ENCODE assay signal across 22 cellular contexts in the genomic region with DNA sequence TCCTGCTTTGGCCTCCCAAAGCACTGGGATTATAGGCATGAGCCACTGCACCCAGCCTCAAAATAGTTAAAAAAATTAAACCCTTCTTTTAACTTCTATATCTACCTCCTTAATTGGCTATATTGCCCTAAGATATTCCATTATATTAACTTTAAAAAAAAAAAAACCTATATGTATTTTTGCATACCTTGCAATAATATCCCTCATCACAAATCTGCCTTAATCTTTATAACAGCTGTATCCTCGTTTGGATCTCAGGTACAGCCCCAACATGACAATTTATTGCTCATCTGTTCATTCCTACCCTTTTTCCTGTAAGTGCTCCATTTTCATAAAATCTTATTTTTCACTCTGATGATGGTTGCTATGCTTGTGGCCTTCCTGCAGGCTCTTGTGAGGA. TPM values are rescaled to one million over a fixed set of nuclear protein-coding genes. Genes with fewer than 3 reads are reported as not detected.
DNase-seq lines count a peak whose midpoint lies in the region; ATAC-seq, FAIRE-seq and TF ChIP-seq lines count a peak whose summit lies in the region.
"Had no signal": no experiment of that assay in that cellular context is flagged by ENCODE, and none has a peak within 500 bp of the region (broad histone marks: within the 10 kb centered on the region; RNA-seq: fewer than 3 reads in every experiment).

No MANE protein-coding gene starts in this region.

- H3K36me3 Mint-ChIP-seq in activated CD4-positive, alpha-beta T cell treated with anti-CD3 and anti-CD28 coated beads, Interleukin-2, amount 10 ng/mL, durations not matched to agents 24 days and 14 days (ENCODE audit: low read depth), result peaks cover 56% of the 10 kb centered on the region

- CTCF ChIA-PET in HepG2 (lab: Yijun Ruan, JAX; ENCODE audit: low intra/inter-chr PET ratio, low total read pairs), result no interaction called here
- CTCF ChIA-PET in K562 (lab: Yijun Ruan, JAX; ENCODE audit: low intra/inter-chr PET ratio), result interaction anchor here (1.8 kb wide), 1 partner anchor 144 kb away, joined by 6 read pairs; no protein-coding TSS in a partner anchor

- DNase-seq in activated CD4-positive, alpha-beta T cell treated with anti-CD3 and anti-CD28 coated beads, Interleukin-2, amount 10 ng/mL, durations not matched to agents 24 days and 14 days, result no peak
- DNase-seq in activated CD4-positive, alpha-beta T cell treated with anti-CD3 and anti-CD28 coated beads, Interleukin-2, amount 50 U/mL, for 4 hours, result no peak
- DNase-seq in HepG2 (ENCODE audit: low spot score) (no peak), right lobe of liver (no peak), K562 (ENCODE audit: extremely low read depth in 1 of 4, low spot score in 3 of 4) (no peak), NCI-H2171 (lab: John Stamatoyannopoulos, UW) (no peak), glomerular visceral epithelial cell (ENCODE audit: extremely low spot score) (no peak), NCI-H510A treated with DMSO at 0.1 percent for 48 hours (lab: John Stamatoyannopoulos, UW) (no peak)
- DNase-seq: GF-D8, NCI-H1417 treated with DMSO at 0.1 percent for 48 hours, NCI-H2029, NCI-H2171 treated with DMSO at 0.1 percent for 48 hours, NCI-H446 treated with DMSO at 0.1 percent for 48 hours, NCI-H748 treated with DMSO at 0.1 percent for 48 hours had no signal

- H4K20me1 ChIP-seq in HepG2 (ENCODE audit: insufficient read depth, low read length) (no peaks in the 10 kb centered on the region), K562 (replicated peaks; ENCODE audit: control insufficient read depth, insufficient read depth, low read length) (no peaks in the 10 kb centered on the region)

- intact Hi-C loops in activated CD4-positive, alpha-beta T cell treated with anti-CD3 and anti-CD28 coated beads, Interleukin-2, amount 10 ng/mL, durations not matched to agents 24 days and 14 days (cut with micrococcal nuclease), result loop anchor here (2.0 kb wide), 1 partner anchor 15 kb away; no protein-coding TSS in a partner anchor
- intact Hi-C loops in HepG2 (cut with micrococcal nuclease; ENCODE audit: unreplicated experiment) (no loop called here), right lobe of liver (cut with DNase I) (no loop called here), K562 (cut with micrococcal nuclease) (no loop called here)

- in situ Hi-C loops in HepG2 (cut with HindIII; ENCODE audit: extremely low pct_ligation_motif_present, low pct_unique_long_range_greater_than_20kb), result no loop called here
- in situ Hi-C loops in K562 (cut with MboI), result no loop called here

- BruUV-seq in HepG2 (replicated peaks; lab: Mats Ljungman, UMichigan) (no TSS peak), K562 (replicated peaks; lab: Mats Ljungman, UMichigan) (no TSS peak)

- no peak for ATAC-seq in HepG2
- ATAC-seq in right lobe of liver, result no peak
- ATAC-seq in K562, result no peak

- no peak overlapping the region for H2AFZ ChIP-seq in HepG2 (ENCODE audit: low read length)
- H2AFZ ChIP-seq in K562 (ENCODE audit: low read depth, low read length), result no peak overlapping the region
- H2AFZ ChIP-seq: GM23338 had no signal

- no peak overlapping the region for H3K27ac ChIP-seq in HepG2 (ENCODE audit: extremely low read length, insufficient read depth, low read length)
- no peak overlapping the region for H3K27ac ChIP-seq in right lobe of liver
- H3K27ac ChIP-seq in K562 (ENCODE audit: extremely low read depth, low read depth, low read length), result no peak overlapping the region
- H3K27ac ChIP-seq: BLaER1, HL-60 had no signal

- H3K4me3 ChIP-seq in HepG2 (replicated peaks in 1 of 3; ENCODE audit: insufficient read depth in 1 of 3, low read depth in 2 of 3, low read length in 3 of 3), result no peak overlapping the region
- H3K4me3 ChIP-seq in right lobe of liver, result no peak overlapping the region
- no peak overlapping the region for H3K4me3 ChIP-seq in K562
- H3K4me3 ChIP-seq: BLaER1, GM23338 had no signal

- peaks cover 34% of the 10 kb centered on the region for H3K4me1 Mint-ChIP-seq in activated CD4-positive, alpha-beta T cell treated with anti-CD3 and anti-CD28 coated beads, Interleukin-2, amount 10 ng/mL, durations not matched to agents 24 days and 14 days
- H3K4me1 Mint-ChIP-seq: GM23338 had no signal

- no peak for TF ChIP-seq CTCF in HepG2 (CRISPR knock-in tag; IDR thresholded peaks at IDR 0.05)
- no peak for TF ChIP-seq CTCF in right lobe of liver (IDR thresholded peaks at IDR 0.05)
- TF ChIP-seq CTCF in K562 (IDR thresholded peaks at IDR 0.05 in 2 of 3, conservative IDR thresholded peaks at IDR 0.05 in 1 of 3; ENCODE audit: insufficient read depth in 2 of 3, low read depth in 1 of 3, low read length in 3 of 3), result no peak

- TF ChIP-seq POLR2A in HepG2 (IDR thresholded peaks at IDR 0.05; ENCODE audit: insufficient read depth in 1 of 2, low read depth in 2 of 2, low read length in 2 of 2), result no peak
- no peak for TF ChIP-seq POLR2A in right lobe of liver (IDR thresholded peaks at IDR 0.05)
- no peak for TF ChIP-seq POLR2A in K562 (conservative IDR thresholded peaks at IDR 0.05)

- H3K27me3 Mint-ChIP-seq in activated CD4-positive, alpha-beta T cell treated with anti-CD3 and anti-CD28 coated beads, Interleukin-2, amount 10 ng/mL, durations not matched to agents 24 days and 14 days, result no peaks in the 10 kb centered on the region

- no peaks in the 10 kb centered on the region for H3K79me2 ChIP-seq in HepG2 (ENCODE audit: insufficient read depth, low read length)
- H3K79me2 ChIP-seq in K562 (ENCODE audit: control insufficient read depth, insufficient read depth, low read length), result no peaks in the 10 kb centered on the region

- FAIRE-seq in HepG2 (lab: Jason Lieb, UNC) (no peak), K562 (lab: Jason Lieb, UNC) (no peak)
- FAIRE-seq: GM12891, HTR-8/SVneo had no signal

- no peaks in the 10 kb centered on the region for H3K27me3 ChIP-seq in HepG2 (ENCODE audit: control insufficient read depth in 1 of 2, insufficient read depth in 2 of 2, low read length in 2 of 2)
- H3K27me3 ChIP-seq in right lobe of liver, result no peaks in the 10 kb centered on the region
- no peaks in the 10 kb centered on the region for H3K27me3 ChIP-seq in K562 (ENCODE audit: control insufficient read depth in 2 of 2, insufficient read depth in 2 of 2, low read length in 2 of 2)
- H3K27me3 ChIP-seq: BLaER1 had no signal

- WGBS in HepG2 (ENCODE audit: low lambda C conversion rate), result 66% methylated on average over 1 of the region's 1 CpG
- 29% methylated on average over 1 of the region's 1 CpG for WGBS in right lobe of liver (ENCODE audit: insufficient coverage, low coverage, low lambda C conversion rate, missing lambda C conversion rate)
- WGBS in K562 (ENCODE audit: insufficient coverage, low coverage, missing lambda C conversion rate), result 33% methylated on average over 1 of the region's 1 CpG

- no peak overlapping the region for H3K4me3 Mint-ChIP-seq in activated CD4-positive, alpha-beta T cell treated with anti-CD3 and anti-CD28 coated beads, Interleukin-2, amount 10 ng/mL, durations not matched to agents 24 days and 14 days
- H3K4me3 Mint-ChIP-seq: GM23338 had no signal

- H3K9me3 ChIP-seq in HepG2 (ENCODE audit: low read length), result no peaks in the 10 kb centered on the region
- H3K9me3 ChIP-seq in right lobe of liver, result no peaks in the 10 kb centered on the region
- H3K9me3 ChIP-seq in K562 (replicated peaks; ENCODE audit: control insufficient read depth, insufficient read depth, low read depth, low read length), result no peaks in the 10 kb centered on the region
- H3K9me3 ChIP-seq: BLaER1 had no signal

- TF ChIP-seq EP300 in HepG2 (IDR thresholded peaks at IDR 0.05; ENCODE audit: low read depth in 2 of 2, low read length in 2 of 2) (no peak), HepG2 (CRISPR knock-in tag; IDR thresholded peaks at IDR 0.05; ENCODE audit: borderline replicate concordance) (no peak), K562 (IDR thresholded peaks at IDR 0.05; ENCODE audit: low read length) (no peak)

- POLR2A ChIA-PET in HepG2 (lab: Yijun Ruan, JAX), result interaction anchor here (0.9 to 1.2 kb wide), 3 partner anchors 9 to 110 kb away, joined by 3 to 4 read pairs (median 3); partner anchors contain the start of gene RNF14
- POLR2A ChIA-PET in K562 (lab: Yijun Ruan, JAX), result interaction anchor here (0.6 to 1.2 kb wide), 5 partner anchors 10 to 115 kb away, joined by 3 read pairs; no protein-coding TSS in a partner anchor

- H3K9ac ChIP-seq in HepG2 (ENCODE audit: insufficient read depth, low read depth, low read length), result no peak overlapping the region
- no peak overlapping the region for H3K9ac ChIP-seq in K562 (ENCODE audit: insufficient read depth in 1 of 2, low read depth in 2 of 2, low read length in 2 of 2)
- H3K9ac ChIP-seq: BLaER1 had no signal

- TF ChIP-seq RAD21 in HepG2 (CRISPR knock-in tag; IDR thresholded peaks at IDR 0.05) (no peak), K562 (CRISPR knock-in tag; conservative IDR thresholded peaks at IDR 0.05 in 1 of 2, IDR thresholded peaks at IDR 0.05 in 1 of 2) (no peak)

- peaks cover 11% of the 10 kb centered on the region for H3K4me1 ChIP-seq in HepG2 (ENCODE audit: insufficient read depth, low read length)
- H3K4me1 ChIP-seq in right lobe of liver, result peaks cover 0 to 15% (median 0%) of the 10 kb centered on the region in 4 donors
- no peaks in the 10 kb centered on the region for H3K4me1 ChIP-seq in K562 (replicated peaks in 1 of 2; ENCODE audit: control insufficient read depth in 2 of 2, insufficient read depth in 2 of 2, low read length in 2 of 2)

- H3K9me1 ChIP-seq in K562 (ENCODE audit: control insufficient read depth, insufficient read depth, low read length), result no peaks in the 10 kb centered on the region

- peaks cover 10 to 38% of the 10 kb centered on the region in 2 experiments for H3K36me3 ChIP-seq in HepG2 (replicated peaks in 1 of 2; ENCODE audit: control insufficient read depth in 1 of 2, insufficient read depth in 2 of 2, low read length in 2 of 2)
- H3K36me3 ChIP-seq in right lobe of liver, result peaks cover 0 to 43% (median 8%) of the 10 kb centered on the region in 4 donors
- peaks cover 72% of the 10 kb centered on the region for H3K36me3 ChIP-seq in K562 (ENCODE audit: control insufficient read depth, insufficient read depth, low read length)

- no peak overlapping the region for H3K4me2 ChIP-seq in HepG2 (ENCODE audit: low read depth, low read length)
- H3K4me2 ChIP-seq in K562 (ENCODE audit: insufficient read depth, low read length), result no peak overlapping the region
- H3K4me2 ChIP-seq: GM23338 had no signal

- H3K9me3 Mint-ChIP-seq in activated CD4-positive, alpha-beta T cell treated with anti-CD3 and anti-CD28 coated beads, Interleukin-2, amount 10 ng/mL, durations not matched to agents 24 days and 14 days, result no peaks in the 10 kb centered on the region

- H3K27ac Mint-ChIP-seq in activated CD4-positive, alpha-beta T cell treated with anti-CD3 and anti-CD28 coated beads, Interleukin-2, amount 10 ng/mL, durations not matched to agents 24 days and 14 days, result peak overlapping the region; percentile 90
- H3K27ac Mint-ChIP-seq: GM23338 had no signal

RNA-seq across cellular contexts. Expression of gene GNPDA1, which starts 12.7 kb away (rescaled TPM):
- 108 and 114 TPM in 2 replicates for total RNA-seq in activated CD4-positive, alpha-beta T cell treated with anti-CD3 and anti-CD28 coated beads, Interleukin-2, amount 10 ng/mL, durations not matched to agents 24 days and 14 days
- total RNA-seq in HepG2 (2016; rRNA removed; fragmentation: Illumina TruSeq; extraction: Trizol) (54.1 and 74.9 TPM in 2 replicates), right lobe of liver (10 to 100 TPM in 4 of 6 experiments, 1 to 10 TPM in 2; 6.3 to 22.1 (median 14.9) TPM), K562 (2014; rRNA removed) (26.4 and 35.6 TPM in 2 replicates), K562 (2014; rRNA removed; fragmentation: Illumina TruSeq; extraction: Trizol) (50.2 and 52.2 TPM in 2 replicates), K562 (2015; rRNA removed; fragmentation: Illumina TruSeq; extraction: Trizol) (52.2 and 55.2 TPM in 2 replicates), K562 (2021) (36.6 and 40.2 TPM in 2 replicates)
- total RNA-seq in HepG2 (2016; cell fraction: cytosol; rRNA removed; fragmentation: Illumina TruSeq; extraction: Trizol; ENCODE audit: low read depth), result 12.0 TPM in 2 replicates
- total RNA-seq in HepG2 (2016; cell fraction: insoluble cytoplasmic fraction; rRNA removed; fragmentation: Illumina TruSeq; extraction: Trizol), result 54.7 and 81.4 TPM in 2 replicates
- total RNA-seq in HepG2 (2016; cell fraction: membrane; rRNA removed; fragmentation: Illumina TruSeq; extraction: Trizol), result 35.9 and 36.6 TPM in 2 replicates
- total RNA-seq in HepG2 (2016; cell fraction: nucleus; rRNA removed; fragmentation: Illumina TruSeq; extraction: Trizol), result 23.2 and 24.6 TPM in 2 replicates
- polyA plus RNA-seq in HepG2 (2011; rRNA removed) (6.0 and 6.1 TPM in 2 replicates), K562 (2011; rRNA removed) (11.6 and 14.1 TPM in 2 replicates), K562 (2014; fragmentation: Illumina TruSeq; extraction: Trizol) (46.2 and 64.1 TPM in 2 replicates), K562 (2014; fragmentation: Nextera tagmentation; extraction: Ambion mirVana) (100 to 1,000 TPM; 119 to 145 TPM), K562 (2014; rRNA removed) (33.7 and 34.6 TPM in 2 replicates)
- 9.3 and 10.6 TPM in 2 replicates for polyA plus RNA-seq in HepG2 (2011; cell fraction: cytosol; rRNA removed)
- 10.6 and 11.6 TPM in 2 replicates for polyA plus RNA-seq in HepG2 (2011; cell fraction: nucleus; rRNA removed)
- polyA plus RNA-seq in HepG2 (2012), result 23.3 and 24.2 TPM in 2 replicates
- polyA plus RNA-seq in HepG2 (2016; cell fraction: cytosol; fragmentation: Illumina TruSeq; extraction: Trizol; ENCODE audit: low read depth), result 11.3 and 13.9 TPM in 2 replicates
- 76.4 and 81.8 TPM in 2 replicates for polyA plus RNA-seq in HepG2 (2016; cell fraction: insoluble cytoplasmic fraction; fragmentation: Illumina TruSeq; extraction: Trizol; ENCODE audit: low read depth)
- polyA plus RNA-seq in HepG2 (2016; cell fraction: membrane; fragmentation: Illumina TruSeq; extraction: Trizol; ENCODE audit: low read depth), result 25.0 and 27.1 TPM in 2 replicates
- 37.8 and 39.9 TPM in 2 replicates for polyA plus RNA-seq in HepG2 (2016; cell fraction: nucleus; fragmentation: Illumina TruSeq; extraction: Trizol; ENCODE audit: insufficient read depth, low read depth)
- polyA minus RNA-seq in HepG2 (2011; rRNA and poly(A)+ RNA removed; ENCODE audit: low replicate concordance), result 8.0 and 21.3 TPM in 2 replicates
- 8.3 and 13.9 TPM in 2 replicates for polyA minus RNA-seq in HepG2 (2011; cell fraction: cytosol; rRNA and poly(A)+ RNA removed)
- 9.8 and 11.8 TPM in 2 replicates for polyA minus RNA-seq in HepG2 (2011; cell fraction: nucleus; rRNA and poly(A)+ RNA removed)
- total RNA-seq in K562 (2011; cell fraction: chromatin; rRNA removed; ENCODE audit: low replicate concordance), result 19.7 and 24.1 TPM in 2 replicates
- 17.4 and 22.8 TPM in 2 replicates for total RNA-seq in K562 (2011; cell fraction: nucleolus; rRNA removed)
- total RNA-seq in K562 (2011; cell fraction: nucleoplasm; rRNA removed), result 17.6 and 18.1 TPM in 2 replicates
- 15.5 and 20.6 TPM in 2 replicates for polyA plus RNA-seq in K562 (2011; cell fraction: cytosol; rRNA removed)
- 20.8 and 22.1 TPM in 2 replicates for polyA plus RNA-seq in K562 (2011; cell fraction: nucleus; rRNA removed)
- polyA plus RNA-seq in K562 (2012), result 42.3 and 44.7 TPM in 2 replicates
- 12.1 and 17.0 TPM in 2 replicates for polyA minus RNA-seq in K562 (2011; rRNA and poly(A)+ RNA removed)
- 13.9 and 18.3 TPM in 2 replicates for polyA minus RNA-seq in K562 (2011; cell fraction: cytosol; rRNA and poly(A)+ RNA removed)
- 11.1 and 11.6 TPM in 2 replicates for polyA minus RNA-seq in K562 (2011; cell fraction: nucleus; rRNA and poly(A)+ RNA removed)

RNA-seq across cellular contexts. Expression of gene RNF14, which starts 31.3 kb away (rescaled TPM):
- 28.8 and 32.2 TPM in 2 replicates for total RNA-seq in activated CD4-positive, alpha-beta T cell treated with anti-CD3 and anti-CD28 coated beads, Interleukin-2, amount 10 ng/mL, durations not matched to agents 24 days and 14 days
- total RNA-seq in HepG2 (2016; rRNA removed; fragmentation: Illumina TruSeq; extraction: Trizol), result 28.1 and 42.4 TPM in 2 replicates
- 7.6 TPM in 2 replicates for total RNA-seq in HepG2 (2016; cell fraction: cytosol; rRNA removed; fragmentation: Illumina TruSeq; extraction: Trizol; ENCODE audit: low read depth)
- total RNA-seq in HepG2 (2016; cell fraction: insoluble cytoplasmic fraction; rRNA removed; fragmentation: Illumina TruSeq; extraction: Trizol), result 29.9 and 40.7 TPM in 2 replicates
- total RNA-seq in HepG2 (2016; cell fraction: membrane; rRNA removed; fragmentation: Illumina TruSeq; extraction: Trizol), result 23.1 and 23.3 TPM in 2 replicates
- 16.1 and 19.9 TPM in 2 replicates for total RNA-seq in HepG2 (2016; cell fraction: nucleus; rRNA removed; fragmentation: Illumina TruSeq; extraction: Trizol)
- polyA plus RNA-seq in HepG2 (2011; rRNA removed), result 11.0 and 11.3 TPM in 2 replicates
- 6.2 and 9.3 TPM in 2 replicates for polyA plus RNA-seq in HepG2 (2011; cell fraction: cytosol; rRNA removed)
- polyA plus RNA-seq in HepG2 (2011; cell fraction: nucleus; rRNA removed), result 5.6 and 8.1 TPM in 2 replicates
- polyA plus RNA-seq in HepG2 (2012), result 13.0 and 15.4 TPM in 2 replicates
- polyA plus RNA-seq in HepG2 (2016; cell fraction: cytosol; fragmentation: Illumina TruSeq; extraction: Trizol; ENCODE audit: low read depth), result 5.0 and 7.5 TPM in 2 replicates
- 23.5 and 26.8 TPM in 2 replicates for polyA plus RNA-seq in HepG2 (2016; cell fraction: insoluble cytoplasmic fraction; fragmentation: Illumina TruSeq; extraction: Trizol; ENCODE audit: low read depth)
- 11.6 and 11.8 TPM in 2 replicates for polyA plus RNA-seq in HepG2 (2016; cell fraction: membrane; fragmentation: Illumina TruSeq; extraction: Trizol; ENCODE audit: low read depth)
- 9.6 and 13.2 TPM in 2 replicates for polyA plus RNA-seq in HepG2 (2016; cell fraction: nucleus; fragmentation: Illumina TruSeq; extraction: Trizol; ENCODE audit: insufficient read depth, low read depth)
- polyA minus RNA-seq in HepG2 (2011; rRNA and poly(A)+ RNA removed; ENCODE audit: low replicate concordance), result 16.9 and 18.8 TPM in 2 replicates
- polyA minus RNA-seq in HepG2 (2011; cell fraction: cytosol; rRNA and poly(A)+ RNA removed), result 8.3 and 10.7 TPM in 2 replicates
- 10.7 and 13.6 TPM in 2 replicates for polyA minus RNA-seq in HepG2 (2011; cell fraction: nucleus; rRNA and poly(A)+ RNA removed)
- 10 to 100 TPM; 34.8 to 54.8 (median 41.8) TPM for total RNA-seq in right lobe of liver
- total RNA-seq in K562 (2011; cell fraction: chromatin; rRNA removed; ENCODE audit: low replicate concordance), result 48.4 and 50.0 TPM in 2 replicates
- 25.0 and 27.0 TPM in 2 replicates for total RNA-seq in K562 (2011; cell fraction: nucleolus; rRNA removed)
- 37.1 and 41.4 TPM in 2 replicates for total RNA-seq in K562 (2011; cell fraction: nucleoplasm; rRNA removed)
- total RNA-seq in K562 (2014; rRNA removed), result 36.3 and 49.4 TPM in 2 replicates
- total RNA-seq in K562 (2014; rRNA removed; fragmentation: Illumina TruSeq; extraction: Trizol), result 96.0 and 113 TPM in 2 replicates
- 63.5 and 65.7 TPM in 2 replicates for total RNA-seq in K562 (2015; rRNA removed; fragmentation: Illumina TruSeq; extraction: Trizol)
- 71.5 and 72.9 TPM in 2 replicates for total RNA-seq in K562 (2021)
- 40.2 and 75.1 TPM in 2 replicates for polyA plus RNA-seq in K562 (2011; rRNA removed)
- polyA plus RNA-seq in K562 (2011; cell fraction: cytosol; rRNA removed), result 27.5 and 29.4 TPM in 2 replicates
- 31.7 and 39.3 TPM in 2 replicates for polyA plus RNA-seq in K562 (2011; cell fraction: nucleus; rRNA removed)
- polyA plus RNA-seq in K562 (2012), result 71.4 and 72.1 TPM in 2 replicates
- 91.6 and 94.7 TPM in 2 replicates for polyA plus RNA-seq in K562 (2014; fragmentation: Illumina TruSeq; extraction: Trizol)
- polyA plus RNA-seq in K562 (2014; fragmentation: Nextera tagmentation; extraction: Ambion mirVana), result 100 to 1,000 TPM; 100 to 140 TPM
- 38.1 and 41.4 TPM in 2 replicates for polyA plus RNA-seq in K562 (2014; rRNA removed)
- polyA minus RNA-seq in K562 (2011; rRNA and poly(A)+ RNA removed), result 49.8 and 68.3 TPM in 2 replicates
- 27.7 and 44.4 TPM in 2 replicates for polyA minus RNA-seq in K562 (2011; cell fraction: cytosol; rRNA and poly(A)+ RNA removed)
- 20.3 and 28.5 TPM in 2 replicates for polyA minus RNA-seq in K562 (2011; cell fraction: nucleus; rRNA and poly(A)+ RNA removed)

RNA-seq across cellular contexts. Expression of gene PCDH12, which starts 42.2 kb away (rescaled TPM):
- total RNA-seq in activated CD4-positive, alpha-beta T cell treated with anti-CD3 and anti-CD28 coated beads, Interleukin-2, amount 10 ng/mL, durations not matched to agents 24 days and 14 days, result 1.8 and 2.2 TPM in 2 replicates
- total RNA-seq in HepG2 (2016; rRNA removed; fragmentation: Illumina TruSeq; extraction: Trizol) (not detected in 2 replicates), right lobe of liver (1 to 10 TPM; 1.5 to 4.4 (median 1.9) TPM), K562 (2014; rRNA removed) (0.04 TPM in 1 of 2 replicates, not detected in the other), K562 (2014; rRNA removed; fragmentation: Illumina TruSeq; extraction: Trizol) (0.03 TPM in 1 of 2 replicates, not detected in the other), K562 (2015; rRNA removed; fragmentation: Illumina TruSeq; extraction: Trizol) (not detected in 2 replicates), K562 (2021) (0.04 TPM in 1 of 2 replicates, not detected in the other)
- not detected in 2 replicates for total RNA-seq in HepG2 (2016; cell fraction: cytosol; rRNA removed; fragmentation: Illumina TruSeq; extraction: Trizol; ENCODE audit: low read depth)
- not detected in 2 replicates for total RNA-seq in HepG2 (2016; cell fraction: insoluble cytoplasmic fraction; rRNA removed; fragmentation: Illumina TruSeq; extraction: Trizol)
- total RNA-seq in HepG2 (2016; cell fraction: membrane; rRNA removed; fragmentation: Illumina TruSeq; extraction: Trizol), result not detected in 2 replicates
- not detected in 2 replicates for total RNA-seq in HepG2 (2016; cell fraction: nucleus; rRNA removed; fragmentation: Illumina TruSeq; extraction: Trizol)
- polyA plus RNA-seq in HepG2 (2011; rRNA removed) (not detected in 2 replicates), K562 (2011; rRNA removed) (not detected in 2 replicates), K562 (2014; fragmentation: Illumina TruSeq; extraction: Trizol) (0.01 and 0.03 TPM in 2 replicates), K562 (2014; fragmentation: Nextera tagmentation; extraction: Ambion mirVana) (under 1 TPM; 0.01 TPM), K562 (2014; rRNA removed) (0.01 TPM in 1 of 2 replicates, not detected in the other)
- polyA plus RNA-seq in HepG2 (2011; cell fraction: cytosol; rRNA removed), result not detected in 2 replicates
- not detected in 2 replicates for polyA plus RNA-seq in HepG2 (2011; cell fraction: nucleus; rRNA removed)
- polyA plus RNA-seq in HepG2 (2012), result 0.13 and 0.25 TPM in 2 replicates
- polyA plus RNA-seq in HepG2 (2016; cell fraction: cytosol; fragmentation: Illumina TruSeq; extraction: Trizol; ENCODE audit: low read depth), result not detected in 2 replicates
- not detected in 2 replicates for polyA plus RNA-seq in HepG2 (2016; cell fraction: insoluble cytoplasmic fraction; fragmentation: Illumina TruSeq; extraction: Trizol; ENCODE audit: low read depth)
- not detected in 2 replicates for polyA plus RNA-seq in HepG2 (2016; cell fraction: membrane; fragmentation: Illumina TruSeq; extraction: Trizol; ENCODE audit: low read depth)
- polyA plus RNA-seq in HepG2 (2016; cell fraction: nucleus; fragmentation: Illumina TruSeq; extraction: Trizol; ENCODE audit: insufficient read depth, low read depth), result not detected in 2 replicates
- 0.33 TPM in 1 of 2 replicates, not detected in the other for polyA minus RNA-seq in HepG2 (2011; rRNA and poly(A)+ RNA removed; ENCODE audit: low replicate concordance)
- not detected in 2 replicates for polyA minus RNA-seq in HepG2 (2011; cell fraction: cytosol; rRNA and poly(A)+ RNA removed)
- polyA minus RNA-seq in HepG2 (2011; cell fraction: nucleus; rRNA and poly(A)+ RNA removed), result not detected in 2 replicates
- total RNA-seq in K562 (2011; cell fraction: chromatin; rRNA removed; ENCODE audit: low replicate concordance), result not detected in 2 replicates
- under 0.01 TPM in 1 of 2 replicates, not detected in the other for total RNA-seq in K562 (2011; cell fraction: nucleolus; rRNA removed)
- not detected in 2 replicates for total RNA-seq in K562 (2011; cell fraction: nucleoplasm; rRNA removed)
- polyA plus RNA-seq in K562 (2011; cell fraction: cytosol; rRNA removed), result under 0.01 TPM in 1 of 2 replicates, not detected in the other
- polyA plus RNA-seq in K562 (2011; cell fraction: nucleus; rRNA removed), result not detected in 2 replicates
- polyA plus RNA-seq in K562 (2012), result 0.03 and 0.79 TPM in 2 replicates
- not detected in 2 replicates for polyA minus RNA-seq in K562 (2011; rRNA and poly(A)+ RNA removed)
- not detected in 2 replicates for polyA minus RNA-seq in K562 (2011; cell fraction: cytosol; rRNA and poly(A)+ RNA removed)
- polyA minus RNA-seq in K562 (2011; cell fraction: nucleus; rRNA and poly(A)+ RNA removed), result not detected in 2 replicates
- total RNA-seq: A172, Daoy, RPMI7951 had no signal
